In genomic region chr20:31721408-31722332, GRCh38 we compare ENCODE assay signal across 8 cellular contexts. TPM values are rescaled to one million over a fixed set of nuclear protein-coding genes. Genes with fewer than 3 reads are reported as not detected.
DNase-seq lines count a peak whose midpoint lies in the region; ATAC-seq and TF ChIP-seq lines count a peak whose summit lies in the region.

No MANE protein-coding gene starts in this region.

- CTCF ChIA-PET in GM10248 (lab: Yijun Ruan, JAX), result interaction anchor here (1.3 to 10.9 kb wide), 15 partner anchors 9 to 154 kb away, joined by 3 to 429 read pairs (median 46); partner anchors contain the start of genes COX4I2, ID1 and TPX2

- peaks cover 53% of the 10 kb centered on the region for H3K36me3 Mint-ChIP-seq in T-helper 2 cell treated with Interferon-gamma antibody and Interleukin-4, amounts not matched to agents 5 μg/mL and 100 μg/mL, for 36 hours (ENCODE audit: low read depth)
- peaks cover 31% of the 10 kb centered on the region for H3K36me3 Mint-ChIP-seq in neural crest cell (ENCODE audit: low read depth)

- H3K4me3 ChIP-seq in epithelial cell of proximal tubule (ENCODE audit: low read depth, low read length), result peak overlapping the region; percentile 85

- H3K9me3 Mint-ChIP-seq in T-helper 2 cell treated with Interferon-gamma antibody and Interleukin-4, amounts not matched to agents 5 μg/mL and 100 μg/mL, for 36 hours, result no peaks in the 10 kb centered on the region
- H3K9me3 Mint-ChIP-seq in neural crest cell, result no peaks in the 10 kb centered on the region

- H3K4me1 Mint-ChIP-seq in T-helper 2 cell treated with Interferon-gamma antibody and Interleukin-4, amounts not matched to agents 5 μg/mL and 100 μg/mL, for 36 hours (ENCODE audit: low read depth), result peaks cover 40% of the 10 kb centered on the region
- peaks cover 55% of the 10 kb centered on the region for H3K4me1 Mint-ChIP-seq in neural crest cell

- H3K27ac Mint-ChIP-seq in T-helper 2 cell treated with Interferon-gamma antibody and Interleukin-4, amounts not matched to agents 5 μg/mL and 100 μg/mL, for 36 hours, result peak overlapping the region; percentile 95
- peak overlapping the region; percentile 99 for H3K27ac Mint-ChIP-seq in neural crest cell (ENCODE audit: unreplicated experiment)

- ATAC-seq in GM18517 (IDR thresholded peaks at IDR 0.05; ENCODE audit: unreplicated experiment) (no peak), HG02642 (IDR thresholded peaks at IDR 0.05; ENCODE audit: poor library complexity, unreplicated experiment) (no peak)

- no peak for TF ChIP-seq CTCF in epithelial cell of proximal tubule (conservative IDR thresholded peaks at IDR 0.05; ENCODE audit: low read depth, low read length)
- no peak for TF ChIP-seq CTCF in neural crest cell (conservative IDR thresholded peaks at IDR 0.05)
- no peak for TF ChIP-seq CTCF in GM10248 (IDR thresholded peaks at IDR 0.05; ENCODE audit: control extremely low read depth, extremely low read depth, low read depth, missing control alignments)

- POLR2A ChIA-PET in GM10248 (lab: Yijun Ruan, JAX), result interaction anchor here (1.4 to 3.1 kb wide), 2 partner anchors 36 to 60 kb away, joined by 4 to 20 read pairs; no protein-coding TSS in a partner anchor

- DNase-seq in NCI-H1417 (lab: John Stamatoyannopoulos, UW), result peak; percentile 42 to 82 (median 52)
- DNase-seq in NCI-H1417 treated with DMSO at 0.1 percent for 48 hours (lab: John Stamatoyannopoulos, UW), result no peak
- DNase-seq in T-helper 2 cell treated with Interferon-gamma antibody and Interleukin-4, amounts not matched to agents 5 μg/mL and 100 μg/mL, for 36 hours (ENCODE audit: low spot score), result peak; percentile 34
- no peak for DNase-seq in epithelial cell of proximal tubule (ENCODE audit: low read depth)
- DNase-seq in neural crest cell (ENCODE audit: low read depth, low spot score), result no peak
- DNase-seq in GM10248 (ENCODE audit: extremely low spot score), result no peak

- H3K4me3 Mint-ChIP-seq in T-helper 2 cell treated with Interferon-gamma antibody and Interleukin-4, amounts not matched to agents 5 μg/mL and 100 μg/mL, for 36 hours, result peak overlapping the region; percentile 94
- H3K4me3 Mint-ChIP-seq in neural crest cell, result peak overlapping the region; percentile 97

- no peaks in the 10 kb centered on the region for H3K27me3 Mint-ChIP-seq in T-helper 2 cell treated with Interferon-gamma antibody and Interleukin-4, amounts not matched to agents 5 μg/mL and 100 μg/mL, for 36 hours (ENCODE audit: low read depth)
- no peaks in the 10 kb centered on the region for H3K27me3 Mint-ChIP-seq in neural crest cell (ENCODE audit: low read depth)

RNA-seq across cellular contexts. Expression of gene BCL2L1, which starts 1.0 kb away (rescaled TPM):
- total RNA-seq in epithelial cell of proximal tubule, result 197 and 209 TPM in 2 replicates
- 74.3 and 74.8 TPM in 2 replicates for total RNA-seq in neural crest cell

RNA-seq across cellular contexts. Expression of gene TPX2, which starts 17.4 kb away (rescaled TPM):
- total RNA-seq in epithelial cell of proximal tubule, result 126 and 147 TPM in 2 replicates
- total RNA-seq in neural crest cell, result 208 and 210 TPM in 2 replicates

Comparison
In these comparisons a context has a peak if more than half of its experiments do, and no peak if none do; other contexts are left out.
1. DNase-seq: peak in NCI-H1417 (3 of 3) and T-helper 2 cell treated with Interferon-gamma antibody and Interleukin-4, amounts not matched to agents 5 μg/mL and 100 μg/mL, for 36 hours (single experiment); none in NCI-H1417 treated with DMSO at 0.1 percent for 48 hours (single experiment), epithelial cell of proximal tubule (single experiment), neural crest cell (single experiment) and GM10248 (single experiment).